In genomic region chr7:6123843-6124242, GRCh38 we compare ENCODE assay signal across 4 cellular contexts.
"Had no signal": no experiment of that assay in that cellular context is flagged by ENCODE, and none has a peak within 500 bp of the region (broad histone marks: within the 10 kb centered on the region; RNA-seq: fewer than 3 reads in every experiment).

No MANE protein-coding gene starts in this region.

- DNase-seq: IMR-90 had no signal

- H3K27ac ChIP-seq: HL-60 had no signal

- H3K4me3 Mint-ChIP-seq: IgD-negative memory B cell had no signal

- H3K27me3 Mint-ChIP-seq: IgD-negative memory B cell had no signal

- H3K4me3 ChIP-seq: K562 had no signal
